20 cellular contexts compared by ENCODE assay signal in the genomic region with DNA sequence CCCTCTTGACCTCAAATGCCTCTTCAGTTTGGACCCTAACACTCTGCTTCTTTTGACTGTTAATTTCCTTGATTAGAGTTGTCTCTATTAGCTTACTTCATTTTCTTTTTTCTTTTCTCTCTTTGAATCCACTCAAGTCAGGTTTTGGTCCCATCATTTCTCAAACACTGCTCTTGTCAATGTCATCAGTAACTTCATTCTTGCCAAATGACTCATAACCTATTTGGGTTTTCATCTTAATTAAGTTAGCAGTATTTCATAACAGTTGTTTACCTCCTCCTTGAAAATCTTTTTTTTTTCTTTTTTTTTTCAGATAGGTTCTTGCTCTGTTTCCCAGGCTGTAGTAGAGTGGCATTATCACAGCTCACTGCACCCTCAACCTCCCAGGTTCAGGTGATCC.
DNase-seq lines count a peak whose midpoint lies in the region; ATAC-seq and TF ChIP-seq lines count a peak whose summit lies in the region.
"Had no signal": no experiment of that assay in that cellular context is flagged by ENCODE, and none has a peak within 500 bp of the region (broad histone marks: within the 10 kb centered on the region; RNA-seq: fewer than 3 reads in every experiment).

No MANE protein-coding gene starts in this region.

- H3K36me3 ChIP-seq in CD8-positive, alpha-beta T cell (ENCODE audit: insufficient read depth, low read length), result peaks cover 38% of the 10 kb centered on the region
- 0 out of 2 replicates have a peak, but pooled peaks cover 1% of the 10 kb centered on the region for H3K36me3 ChIP-seq in H7 (replicated peaks; ENCODE audit: control insufficient read depth, insufficient read depth, low read length)

- CTCF ChIA-PET in CD8-positive, alpha-beta T cell (lab: Charles Lee), result interaction anchor here (0.7 kb wide), 1 partner anchor 62 kb away, joined by 3 read pairs; no protein-coding TSS in a partner anchor

- H3K4me3 Mint-ChIP-seq in CD8-positive, alpha-beta T cell, result no peak overlapping the region
- no peak overlapping the region for H3K4me3 Mint-ChIP-seq in activated naive CD8-positive, alpha-beta T cell treated with anti-CD3 and anti-CD28 coated beads, Interleukin-2, amount 10 ng/mL, durations not matched to agents 7 days and 5 days
- H3K4me3 Mint-ChIP-seq: activated naive CD8-positive, alpha-beta T cell; HFFc6 had no signal

- peak overlapping the region; percentile 85 for H3K27ac Mint-ChIP-seq in CD8-positive, alpha-beta T cell
- H3K27ac Mint-ChIP-seq in activated naive CD8-positive, alpha-beta T cell treated with anti-CD3 and anti-CD28 coated beads, Interleukin-2, amount 10 ng/mL, durations not matched to agents 7 days and 5 days, result peak overlapping the region; percentile 18
- H3K27ac Mint-ChIP-seq: activated naive CD8-positive, alpha-beta T cell; HFFc6 had no signal

- DNase-seq in CD8-positive, alpha-beta T cell, result no peak
- DNase-seq in EL (peak; percentile 9), fibroblast of the aortic adventitia (ENCODE audit: low read depth) (peak; percentile 4), H7 (no peak), NCI-H345 (lab: John Stamatoyannopoulos, UW) (no peak)
- DNase-seq in activated naive CD8-positive, alpha-beta T cell treated with anti-CD3 and anti-CD28 coated beads, Interleukin-2, amount 10 ng/mL, durations not matched to agents 7 days and 5 days, result no peak
- DNase-seq: activated CD4-positive, alpha-beta T cell treated with anti-CD3 and anti-CD28 coated beads, Interleukin-2, amount 50 U/mL, for 4 hours; body of pancreas; cortex of kidney; foreskin melanocyte; HFFc6; lower lobe of right lung; NCI-H1417 treated with DMSO at 0.1 percent for 48 hours; nucleus accumbens; SHP77; stimulated activated CD8-positive, alpha-beta memory T cell treated with anti-CD3 and anti-CD28 coated beads, Interleukin-4, amount 100 ng/mL, for 48 hours; upper lobe of left lung had no signal

- H3K36me3 Mint-ChIP-seq in CD8-positive, alpha-beta T cell, result peaks cover 79% of the 10 kb centered on the region
- H3K36me3 Mint-ChIP-seq in activated naive CD8-positive, alpha-beta T cell treated with anti-CD3 and anti-CD28 coated beads, Interleukin-2, amount 10 ng/mL, durations not matched to agents 7 days and 5 days, result peaks cover 37% of the 10 kb centered on the region

- H3K27me3 ChIP-seq in CD8-positive, alpha-beta T cell (ENCODE audit: insufficient read depth, low read length), result no peaks in the 10 kb centered on the region
- no peaks in the 10 kb centered on the region for H3K27me3 ChIP-seq in H7 (ENCODE audit: control insufficient read depth, insufficient read depth, low read length)
- H3K27me3 ChIP-seq: body of pancreas, hepatocyte, upper lobe of left lung had no signal

- no peak overlapping the region for H3K4me3 ChIP-seq in CD8-positive, alpha-beta T cell (ENCODE audit: low read depth, low read length)
- H3K4me3 ChIP-seq in fibroblast of the aortic adventitia (ENCODE audit: low read depth, low read length) (no peak overlapping the region), H7 (ENCODE audit: insufficient read depth, low read depth, low read length) (no peak overlapping the region)
- H3K4me3 ChIP-seq: body of pancreas, hepatocyte, lower lobe of right lung, upper lobe of left lung had no signal

- peaks cover 41% of the 10 kb centered on the region for H3K4me1 Mint-ChIP-seq in CD8-positive, alpha-beta T cell (ENCODE audit: low read depth)
- H3K4me1 Mint-ChIP-seq in activated naive CD8-positive, alpha-beta T cell treated with anti-CD3 and anti-CD28 coated beads, Interleukin-2, amount 10 ng/mL, durations not matched to agents 7 days and 5 days, result peaks cover 1% of the 10 kb centered on the region

- no peaks in the 10 kb centered on the region for H3K9me3 Mint-ChIP-seq in CD8-positive, alpha-beta T cell
- no peaks in the 10 kb centered on the region for H3K9me3 Mint-ChIP-seq in activated naive CD8-positive, alpha-beta T cell treated with anti-CD3 and anti-CD28 coated beads, Interleukin-2, amount 10 ng/mL, durations not matched to agents 7 days and 5 days

- H3K27ac ChIP-seq in CD8-positive, alpha-beta T cell (ENCODE audit: low read depth, low read length), result no peak overlapping the region
- H3K27ac ChIP-seq: body of pancreas, hepatocyte, lower lobe of right lung, upper lobe of left lung had no signal

- no peaks in the 10 kb centered on the region for H3K27me3 Mint-ChIP-seq in CD8-positive, alpha-beta T cell (ENCODE audit: low read depth)
- no peaks in the 10 kb centered on the region for H3K27me3 Mint-ChIP-seq in activated naive CD8-positive, alpha-beta T cell treated with anti-CD3 and anti-CD28 coated beads, Interleukin-2, amount 10 ng/mL, durations not matched to agents 7 days and 5 days
- H3K27me3 Mint-ChIP-seq: activated naive CD8-positive, alpha-beta T cell had no signal

- POLR2A ChIA-PET in CD8-positive, alpha-beta T cell (lab: Charles Lee), result no interaction called here
- POLR2A ChIA-PET in activated naive CD8-positive, alpha-beta T cell treated with anti-CD3 and anti-CD28 coated beads, Interleukin-2, amount 10 ng/mL, durations not matched to agents 7 days and 5 days (lab: Charles Lee), result no interaction called here

- H3K4me1 ChIP-seq in CD8-positive, alpha-beta T cell (ENCODE audit: insufficient read depth, low read length), result no peaks in the 10 kb centered on the region
- H3K4me1 ChIP-seq: body of pancreas, lower lobe of right lung, upper lobe of left lung had no signal

- intact Hi-C loops in CD8-positive, alpha-beta T cell (cut with DNase I, micrococcal nuclease), result no loop called here

- TF ChIP-seq CTCF in CD8-positive, alpha-beta T cell (IDR thresholded peaks at IDR 0.05), result no peak
- no peak for TF ChIP-seq CTCF in fibroblast of the aortic adventitia (IDR thresholded peaks at IDR 0.05; ENCODE audit: insufficient read depth, low read length)

- no peak for ATAC-seq in CD8-positive, alpha-beta T cell
- no peak for ATAC-seq in activated naive CD8-positive, alpha-beta T cell treated with anti-CD3 and anti-CD28 coated beads, Interleukin-2, amount 10 ng/mL, durations not matched to agents 7 days and 5 days (ENCODE audit: low read depth)
- no peak for ATAC-seq in HG03442 (IDR thresholded peaks at IDR 0.05; ENCODE audit: unreplicated experiment)
- ATAC-seq: body of pancreas, lower lobe of right lung had no signal

- H3K9me3 ChIP-seq in CD8-positive, alpha-beta T cell (ENCODE audit: low read length), result no peaks in the 10 kb centered on the region
- H3K9me3 ChIP-seq: body of pancreas, lower lobe of right lung, upper lobe of left lung had no signal

Comparison
In these comparisons a context has a peak if more than half of its experiments do, and no peak if none do; other contexts are left out.
1. DNase-seq: peak in EL (single experiment) and fibroblast of the aortic adventitia (single experiment); none in CD8-positive, alpha-beta T cell (0 of 7), activated naive CD8-positive, alpha-beta T cell treated with anti-CD3 and anti-CD28 coated beads, Interleukin-2, amount 10 ng/mL, durations not matched to agents 7 days and 5 days (single experiment), H7 (single experiment) and NCI-H345 (single experiment).